In the genomic region with DNA sequence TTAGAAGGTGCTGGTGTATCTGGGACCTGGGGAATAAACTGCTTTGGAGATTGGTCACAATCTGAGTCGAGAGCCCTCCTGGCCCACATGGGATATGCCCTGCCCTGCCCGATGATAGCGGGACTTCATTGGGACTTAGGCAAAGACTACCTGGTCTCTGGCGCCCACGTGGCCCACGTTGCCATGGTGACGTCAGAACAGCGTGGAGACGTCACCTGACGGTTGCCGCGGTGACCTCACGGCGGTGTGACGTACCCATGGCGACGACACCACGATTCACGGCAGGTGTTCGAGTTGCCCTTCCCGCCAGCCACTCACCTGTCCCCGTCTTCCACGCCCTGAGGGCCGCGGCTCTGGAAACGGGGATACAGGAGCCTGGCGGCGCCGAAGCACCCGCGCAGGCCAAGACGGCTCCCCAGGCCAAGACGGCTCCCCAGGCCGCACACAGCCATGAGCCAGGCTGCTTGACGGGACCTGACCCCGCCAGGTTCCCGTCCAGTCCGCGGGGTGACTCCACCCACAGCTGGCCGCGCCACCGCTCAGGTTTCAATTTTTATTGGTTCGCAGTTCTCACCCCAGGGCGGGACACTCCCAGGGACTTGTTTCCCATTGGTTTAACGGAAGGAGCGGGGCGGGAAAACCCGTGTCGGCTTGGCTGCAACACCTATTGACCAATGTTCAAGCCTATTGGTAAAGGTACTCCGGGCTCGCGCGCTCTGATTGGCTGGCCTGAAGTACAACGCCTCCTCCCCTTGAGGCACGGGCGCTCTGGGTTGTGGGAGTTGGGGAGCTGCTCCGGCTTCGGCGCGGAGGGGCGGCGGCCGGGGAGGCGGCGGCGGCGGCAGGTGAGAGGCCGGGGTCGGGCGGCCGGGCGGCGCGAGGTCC, we compare ENCODE assay signal across 8 cellular contexts. TPM values are rescaled to one million over a fixed set of nuclear protein-coding genes. Genes with fewer than 3 reads are reported as not detected.
A peak's percentile ranks its signal among the peaks of the same experiment; 100 is the strongest.
DNase-seq lines count a peak whose midpoint lies in the region; ATAC-seq and TF ChIP-seq lines count a peak whose summit lies in the region.

TSS of gene MMAB (minus strand) at position 476 of the 885 bp plus-strand sequence. CDS start at position 452, 24 bp downstream.
TSS of gene MVK (plus strand) at position 766 of the 885 bp plus-strand sequence. CDS start 1,029 bp downstream, outside the sequence.

- TF ChIP-seq CTCF in fibroblast of pulmonary artery (IDR thresholded peaks at IDR 0.05; ENCODE audit: low read length, missing control alignments), result no peak

- H3K36me3 Mint-ChIP-seq in natural killer cell treated with Interleukin-12 subunit alpha and Interleukin-12 subunit beta and Interleukin-15 and Interleukin-18, amount 100 ng/mL, for 72 hours, result no peaks in the 10 kb centered on the region

- peak within 1 kb of the TSS; percentile 68 for H3K4me3 ChIP-seq in H7 (ENCODE audit: insufficient read depth, low read depth, low read length)
- peak within 1 kb of the TSS; percentile 88 for H3K4me3 ChIP-seq in fibroblast of pulmonary artery (replicated peaks; ENCODE audit: low read depth, low read length)

- DNase-seq in ELF-1 (ENCODE audit: low read depth, low spot score) (peak; percentile 99), H7 (peak; percentile 99), M059J (ENCODE audit: low read depth) (peak; percentile 99), SHP77 (lab: John Stamatoyannopoulos, UW) (peak; percentile 98 to 99), fibroblast of pulmonary artery (ENCODE audit: low read depth) (peak; percentile 99)
- DNase-seq in activated effector memory CD4-positive, alpha-beta T cell treated with Interleukin-2 at 50 U/mL for 16 hours, result peak; percentile 98
- DNase-seq in natural killer cell treated with Interleukin-12 subunit alpha and Interleukin-12 subunit beta and Interleukin-15 and Interleukin-18, amount 100 ng/mL, for 72 hours (ENCODE audit: low spot score), result peak; percentile 99
- DNase-seq in stimulated activated naive CD8-positive, alpha-beta T cell treated with anti-CD3 and anti-CD28 coated beads, Interleukin-15, Interleukin-2, amounts not matched to agents 100 U/mL and 50 U/mL, for 24 hours, result peak; percentile 96

- H3K27me3 ChIP-seq in H7 (ENCODE audit: control insufficient read depth, insufficient read depth, low read length), result no peaks in the 10 kb centered on the region

- H3K9me3 Mint-ChIP-seq in natural killer cell treated with Interleukin-12 subunit alpha and Interleukin-12 subunit beta and Interleukin-15 and Interleukin-18, amount 100 ng/mL, for 72 hours, result no peaks in the 10 kb centered on the region

- H3K4me1 Mint-ChIP-seq in natural killer cell treated with Interleukin-12 subunit alpha and Interleukin-12 subunit beta and Interleukin-15 and Interleukin-18, amount 100 ng/mL, for 72 hours (ENCODE audit: low read depth in 2 of 2), result peaks cover 24 to 29% of the 10 kb centered on the region in 2 donors

- H3K27me3 Mint-ChIP-seq in natural killer cell treated with Interleukin-12 subunit alpha and Interleukin-12 subunit beta and Interleukin-15 and Interleukin-18, amount 100 ng/mL, for 72 hours, result no peaks in the 10 kb centered on the region

- H3K4me3 Mint-ChIP-seq in natural killer cell treated with Interleukin-12 subunit alpha and Interleukin-12 subunit beta and Interleukin-15 and Interleukin-18, amount 100 ng/mL, for 72 hours, result peak within 1 kb of the TSS; percentile 95

- peak within 1 kb of the TSS; percentile 86 to 95 for H3K27ac Mint-ChIP-seq in natural killer cell treated with Interleukin-12 subunit alpha and Interleukin-12 subunit beta and Interleukin-15 and Interleukin-18, amount 100 ng/mL, for 72 hours

- peaks cover 17% of the 10 kb centered on the region for H3K36me3 ChIP-seq in H7 (replicated peaks; ENCODE audit: control insufficient read depth, insufficient read depth, low read length)

- ATAC-seq in natural killer cell treated with Interleukin-12 subunit alpha and Interleukin-12 subunit beta and Interleukin-15 and Interleukin-18, amount 100 ng/mL, for 72 hours, result peak; percentile 96 to 97
- peak; percentile 96 for ATAC-seq in stimulated activated naive CD8-positive, alpha-beta T cell treated with anti-CD3 and anti-CD28 coated beads, Interleukin-15, Interleukin-2, amounts not matched to agents 100 U/mL and 50 U/mL, for 24 hours

RNA-seq across cellular contexts. Expression of gene MMAB, which starts in this region (rescaled TPM):
- total RNA-seq in H7 (2014; rRNA removed; shearing (Covaris generic)), result 25.1 and 32.8 TPM in 2 replicates
- 36.0 and 40.1 TPM in 2 replicates for total RNA-seq in M059J (2014; rRNA removed; shearing (Covaris generic))
- total RNA-seq in natural killer cell treated with Interleukin-12 subunit alpha and Interleukin-12 subunit beta and Interleukin-15 and Interleukin-18, amount 100 ng/mL, for 72 hours, result 10 to 100 TPM; 36.4 to 40.2 TPM

RNA-seq across cellular contexts. Expression of gene MVK, which starts in this region (rescaled TPM):
- total RNA-seq in H7 (2014; rRNA removed; shearing (Covaris generic)), result 33.4 and 47.1 TPM in 2 replicates
- total RNA-seq in M059J (2014; rRNA removed; shearing (Covaris generic)), result 22.4 and 30.6 TPM in 2 replicates
- total RNA-seq in natural killer cell treated with Interleukin-12 subunit alpha and Interleukin-12 subunit beta and Interleukin-15 and Interleukin-18, amount 100 ng/mL, for 72 hours, result 10 to 100 TPM; 23.1 to 27.5 TPM

Comparison
In these comparisons a context has a peak if more than half of its experiments do, and no peak if none do; other contexts are left out.
1. Peak in every context shown above with its lines: DNase-seq, ATAC-seq and H3K4me3 ChIP-seq.